21 cellular contexts compared by ENCODE assay signal in genomic region chr1:18297896-18298648, GRCh38.
"Had no signal": no experiment of that assay in that cellular context is flagged by ENCODE, and none has a peak within 500 bp of the region (broad histone marks: within the 10 kb centered on the region; RNA-seq: fewer than 3 reads in every experiment).

No MANE protein-coding gene starts in this region.

- H3K4me1 Mint-ChIP-seq: activated CD8-positive, alpha-beta memory T cell treated with anti-CD3 and anti-CD28 coated beads, Interleukin-2, amount 10 ng/mL, durations not matched to agents 7 days and 5 days; activated naive CD4-positive, alpha-beta T cell treated with anti-CD3 and anti-CD28 coated beads, Interleukin-2, amount 10 ng/mL, durations not matched to agents 7 days and 5 days; immature natural killer cell had no signal

- H3K27me3 ChIP-seq: ascending aorta, testis had no signal

- DNase-seq: activated CD4-positive, alpha-beta T cell treated with anti-CD3 and anti-CD28 coated beads for 1 hour; activated CD4-positive, alpha-beta T cell treated with anti-CD3 and anti-CD28 coated beads, Interleukin-2, amount 50 U/mL, for 4 hours; activated CD8-positive, alpha-beta memory T cell treated with anti-CD3 and anti-CD28 coated beads, Interleukin-2, amount 10 ng/mL, durations not matched to agents 7 days and 5 days; activated naive CD4-positive, alpha-beta T cell treated with anti-CD3 and anti-CD28 coated beads, Interleukin-2, amount 10 ng/mL, durations not matched to agents 7 days and 5 days; activated T-cell treated with anti-CD3 and anti-CD28 coated beads, Interleukin-2, amount 50 U/mL, for 1 hour; dermis blood vessel endothelial cell; gastrocnemius medialis; immature natural killer cell; left cardiac atrium; midbrain; spleen; stomach; T-helper 1 cell; T1000; testis; upper lobe of left lung had no signal

- H3K4me1 ChIP-seq: ascending aorta, gastrocnemius medialis, heart left ventricle, spleen, stomach, testis, upper lobe of left lung had no signal

- H3K9me3 Mint-ChIP-seq: activated naive CD4-positive, alpha-beta T cell treated with anti-CD3 and anti-CD28 coated beads, Interleukin-2, amount 10 ng/mL, durations not matched to agents 7 days and 5 days; activated T-helper 2 cell treated with anti-CD3 and anti-CD28 coated beads, Interferon-gamma antibody, Interleukin-2, Interleukin-4, amounts not matched to agents 10 μg/mL and 5 μg/mL and 100 μg/mL, durations not matched to agents 14 hours and 24 hours and 36 hours; immature natural killer cell had no signal

- H3K9me3 ChIP-seq: ascending aorta, gastrocnemius medialis, heart left ventricle, spleen, stomach, testis, upper lobe of left lung had no signal

- H3K4me3 ChIP-seq: ascending aorta, gastrocnemius medialis, heart left ventricle, lung, spleen, stomach, testis, upper lobe of left lung had no signal

- H3K36me3 Mint-ChIP-seq: activated CD8-positive, alpha-beta memory T cell treated with anti-CD3 and anti-CD28 coated beads, Interleukin-2, amount 10 ng/mL, durations not matched to agents 7 days and 5 days; activated naive CD4-positive, alpha-beta T cell treated with anti-CD3 and anti-CD28 coated beads, Interleukin-2, amount 10 ng/mL, durations not matched to agents 7 days and 5 days; immature natural killer cell had no signal

- H3K36me3 ChIP-seq: ascending aorta, gastrocnemius medialis, heart left ventricle, spleen, stomach, upper lobe of left lung had no signal

- H3K27ac ChIP-seq: ascending aorta, gastrocnemius medialis, heart left ventricle, spleen, stomach, testis, upper lobe of left lung had no signal

- H3K4me3 Mint-ChIP-seq: activated CD8-positive, alpha-beta memory T cell treated with anti-CD3 and anti-CD28 coated beads, Interleukin-2, amount 10 ng/mL, durations not matched to agents 7 days and 5 days; activated naive CD4-positive, alpha-beta T cell treated with anti-CD3 and anti-CD28 coated beads, Interleukin-2, amount 10 ng/mL, durations not matched to agents 7 days and 5 days; immature natural killer cell had no signal

- ATAC-seq: activated CD8-positive, alpha-beta memory T cell treated with anti-CD3 and anti-CD28 coated beads, Interleukin-2, amount 10 ng/mL, durations not matched to agents 7 days and 5 days; gastrocnemius medialis; heart left ventricle; left cardiac atrium; sciatic nerve had no signal

- H3K27ac Mint-ChIP-seq: activated CD8-positive, alpha-beta memory T cell treated with anti-CD3 and anti-CD28 coated beads, Interleukin-2, amount 10 ng/mL, durations not matched to agents 7 days and 5 days; activated naive CD4-positive, alpha-beta T cell treated with anti-CD3 and anti-CD28 coated beads, Interleukin-2, amount 10 ng/mL, durations not matched to agents 7 days and 5 days; activated T-helper 2 cell treated with anti-CD3 and anti-CD28 coated beads, Interferon-gamma antibody, Interleukin-2, Interleukin-4, amounts not matched to agents 10 μg/mL and 5 μg/mL and 100 μg/mL, durations not matched to agents 14 hours and 24 hours and 36 hours; immature natural killer cell had no signal
